Comparison of ENCODE assay signal across 12 cellular contexts in the genomic region with DNA sequence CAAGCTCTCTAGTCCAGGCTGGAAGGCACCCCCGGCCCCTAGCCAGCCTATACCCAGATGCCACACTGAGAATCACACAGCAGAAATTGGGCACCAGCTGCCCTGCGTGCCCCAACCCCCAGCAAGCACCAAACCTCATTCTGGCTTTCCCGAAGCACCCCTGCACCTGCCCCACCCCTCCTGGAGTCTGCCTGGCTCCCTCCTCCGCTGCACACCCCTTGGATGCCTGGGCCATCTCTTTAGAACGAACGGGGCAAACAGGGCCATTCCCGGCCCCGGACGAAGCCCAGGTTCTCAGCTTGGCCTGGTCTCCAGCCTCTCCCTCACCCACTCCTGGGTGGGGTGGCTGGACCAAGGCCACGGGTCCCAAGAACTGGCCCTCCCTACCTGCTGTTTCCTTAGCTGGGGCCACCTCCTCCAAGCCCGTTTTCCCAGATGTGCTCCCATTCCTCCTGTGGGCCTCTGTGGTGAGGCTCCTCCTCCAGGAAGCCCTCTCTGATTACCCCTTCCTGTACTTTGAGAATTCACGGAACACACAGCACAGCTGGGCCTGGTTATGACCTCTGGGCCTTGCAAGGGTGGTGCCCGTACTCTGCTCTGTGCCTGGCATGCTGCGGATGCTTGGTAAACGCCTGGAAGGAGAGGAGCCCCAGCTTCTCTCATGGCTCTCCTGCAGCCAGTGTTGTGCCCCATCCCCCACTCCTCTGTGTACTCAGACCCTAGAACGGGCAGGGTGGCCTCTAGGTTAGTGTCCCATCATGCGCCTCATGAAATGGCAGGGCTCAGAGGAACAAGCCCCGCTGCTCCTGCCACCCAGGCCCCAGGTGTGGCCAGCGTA. TPM values are rescaled to one million over a fixed set of nuclear protein-coding genes. Genes with fewer than 3 reads are reported as not detected.
DNase-seq lines count a peak whose midpoint lies in the region; ATAC-seq and TF ChIP-seq lines count a peak whose summit lies in the region.
"Had no signal": no experiment of that assay in that cellular context is flagged by ENCODE, and none has a peak within 500 bp of the region (broad histone marks: within the 10 kb centered on the region; RNA-seq: fewer than 3 reads in every experiment).

No MANE protein-coding gene starts in this region.

- no peak for ATAC-seq in Right ventricle myocardium inferior
- no peak for ATAC-seq in heart right ventricle
- no peak for ATAC-seq in HG02642 (IDR thresholded peaks at IDR 0.05; ENCODE audit: poor library complexity, unreplicated experiment)
- ATAC-seq: activated naive CD8-positive, alpha-beta T cell treated with anti-CD3 and anti-CD28 coated beads, Interleukin-2, amount 50 U/mL, for 24 hours had no signal

- TF ChIP-seq CTCF in heart right ventricle (IDR thresholded peaks at IDR 0.05): no peak
- TF ChIP-seq CTCF in vagina (IDR thresholded peaks at IDR 0.05): no peak

- H4K91ac ChIP-seq in neuronal stem cell (ENCODE audit: low read depth, low read length, poor library complexity): no peak overlapping the region

- no peak overlapping the region for H3K9ac ChIP-seq in neuronal stem cell (ENCODE audit: low read depth, low read length, poor library complexity)

- H3K27me3 ChIP-seq in heart right ventricle (no peaks in the 10 kb centered on the region), neuronal stem cell (ENCODE audit: control insufficient read depth in 3 of 3, insufficient read depth in 3 of 3, low read depth in 1 of 3, low read length in 3 of 3) (no peaks in the 10 kb centered on the region), vagina (no peaks in the 10 kb centered on the region)

- peak overlapping the region; percentile 41 for H2BK12ac ChIP-seq in neuronal stem cell (ENCODE audit: low read length)

- POLR2A ChIA-PET in HEK293T (lab: Yijun Ruan, JAX): no interaction called here

- H4K8ac ChIP-seq in neuronal stem cell (ENCODE audit: low read depth, low read length): no peak overlapping the region

- H3K9me3 ChIP-seq in heart right ventricle (no peaks in the 10 kb centered on the region), neuronal stem cell (replicated peaks in 1 of 2; ENCODE audit: control insufficient read depth in 2 of 2, insufficient read depth in 1 of 2, low read depth in 1 of 2, low read length in 2 of 2) (no peaks in the 10 kb centered on the region), vagina (no peaks in the 10 kb centered on the region)

- no peak overlapping the region for H3K4me3 ChIP-seq in heart right ventricle
- no peak overlapping the region for H3K4me3 ChIP-seq in neuronal stem cell (ENCODE audit: low read length in 2 of 2)
- H3K4me3 ChIP-seq in vagina: no peak overlapping the region

- no peak overlapping the region for H2BK5ac ChIP-seq in neuronal stem cell (ENCODE audit: low read length)

- peak overlapping the region; percentile 81 for H2AK5ac ChIP-seq in neuronal stem cell (ENCODE audit: low read depth, low read length)

- 70 to 83% methylated on average over 19 of the region's 19 CpGs for WGBS in heart right ventricle, 2 donors
- no CpG with 5 or more reads among the region's 19 CpGs for WGBS in neuronal stem cell (ENCODE audit: extremely low coverage in 2 of 2, insufficient read length in 2 of 2, insufficient replicate concordance in 1 of 2), 2 donors

- H3K27ac ChIP-seq in heart right ventricle (peak overlapping the region in 5 of 10 donors; percentile 1 to 57 (median 28)), neuronal stem cell (replicated peaks; ENCODE audit: low read length) (no peak overlapping the region), vagina (peak overlapping the region; percentile 30)

- DNase-seq in Right ventricle myocardium inferior (ENCODE audit: missing footprints) (peak; percentile 59), heart right ventricle (no peak), fibroblast of gingiva (ENCODE audit: low read depth) (peak; percentile 54), neuronal stem cell (ENCODE audit: low spot score) (no peak), vagina (ENCODE audit: extremely low spot score in 2 of 2) (no peak), HEK293T (ENCODE audit: extremely low spot score) (no peak), NCI-H2081 treated with DMSO at 0.1 percent for 48 hours (lab: John Stamatoyannopoulos, UW) (no peak)
- DNase-seq: ACHN; activated CD4-positive, CD25-positive, alpha-beta regulatory T cell; activated naive CD8-positive, alpha-beta T cell treated with anti-CD3 and anti-CD28 coated beads, Interleukin-2, amount 50 U/mL, for 24 hours; stimulated activated CD4-positive, alpha-beta T cell treated with anti-CD3 and anti-CD28 coated beads, Interleukin-4, amount 100 ng/mL, for 1 hour had no signal

- H3K4ac ChIP-seq in neuronal stem cell (ENCODE audit: low read length): no peak overlapping the region

- H3K79me1 ChIP-seq in neuronal stem cell (ENCODE audit: low read depth, low read length): peaks cover 18% of the 10 kb centered on the region

- H3K18ac ChIP-seq in neuronal stem cell (ENCODE audit: low read length): no peak overlapping the region

- H2BK15ac ChIP-seq in neuronal stem cell (ENCODE audit: low read length): no peak overlapping the region

- H2AFZ ChIP-seq in neuronal stem cell (ENCODE audit: low read length): no peak overlapping the region

- intact Hi-C loops in Right ventricle myocardium inferior (cut with DNase I) (no loop called here), heart right ventricle (cut with DNase I) (loop anchor here in 2 of 10 donors (5.0 to 10.0 kb wide), 2 partner anchors 93 to 960 kb away; a partner anchor contains a TSS), vagina (cut with DNase I) (no loop called here)

- H3K4me2 ChIP-seq in neuronal stem cell (ENCODE audit: insufficient read depth, low read length, poor library complexity, severe bottlenecking): no peak overlapping the region

- CTCF ChIA-PET in HEK293T (lab: Yijun Ruan, JAX): no interaction called here

- peak overlapping the region; percentile 56 for H3K14ac ChIP-seq in neuronal stem cell (ENCODE audit: low read length)

- H3K36me3 ChIP-seq in heart right ventricle (peaks cover 0 to 3% (median 0%) of the 10 kb centered on the region in 9 donors), neuronal stem cell (replicated peaks in 1 of 2; ENCODE audit: control insufficient read depth in 2 of 2, insufficient read depth in 2 of 2, low read length in 2 of 2) (peaks cover 0 to 4% of the 10 kb centered on the region in 2 donors), vagina (no peaks in the 10 kb centered on the region)

- no peak for TF ChIP-seq POLR2A in vagina (IDR thresholded peaks at IDR 0.05)

- H2BK120ac ChIP-seq in neuronal stem cell (ENCODE audit: low read depth, low read length): no peak overlapping the region

- peak overlapping the region; percentile 65 for H3K23ac ChIP-seq in neuronal stem cell (ENCODE audit: low read depth, low read length, poor library complexity)

- peaks cover 18 to 85% (median 71%) of the 10 kb centered on the region in 9 donors for H3K4me1 ChIP-seq in heart right ventricle
- peaks cover 7 to 19% of the 10 kb centered on the region in 2 donors for H3K4me1 ChIP-seq in neuronal stem cell (ENCODE audit: control insufficient read depth in 2 of 2, insufficient read depth in 1 of 2, low read depth in 1 of 2, low read length in 2 of 2)
- peaks cover 68% of the 10 kb centered on the region for H3K4me1 ChIP-seq in vagina

TF ChIP-seq in HEK293T, 16 proteins besides CTCF, POLR2A, EP300 and RAD21:
- no peak for TF ChIP-seq FOXK2 (IDR thresholded peaks at IDR 0.05)
- TF ChIP-seq BHLHE40 (IDR thresholded peaks at IDR 0.05; ENCODE audit: borderline replicate concordance): no peak
- no peak for TF ChIP-seq TARDBP (IDR thresholded peaks at IDR 0.05)
- no peak for TF ChIP-seq ARNT (IDR thresholded peaks at IDR 0.05)
- no peak for TF ChIP-seq FOXM1 (IDR thresholded peaks at IDR 0.05; ENCODE audit: borderline replicate concordance)
- no peak for TF ChIP-seq CTBP1 (IDR thresholded peaks at IDR 0.05; ENCODE audit: borderline replicate concordance)
- TF ChIP-seq L3MBTL2 (conservative IDR thresholded peaks at IDR 0.05): no peak
- no peak for TF ChIP-seq ELF4 (IDR thresholded peaks at IDR 0.05)
- no peak for TF ChIP-seq SP1 (IDR thresholded peaks at IDR 0.05)
- TF ChIP-seq SUZ12 (IDR thresholded peaks at IDR 0.05): no peak
- no peak for TF ChIP-seq ZNF384 (IDR thresholded peaks at IDR 0.05)

RNA-seq across cellular contexts. Expression of a gene that starts 21.4 kb away (rescaled TPM):
- total RNA-seq in Right ventricle myocardium inferior (17.5 TPM), heart right ventricle (10 to 100 TPM; 10.4 to 19.4 (median 13.4) TPM), vagina (20.9 TPM)
- 10 to 100 TPM; 15.0 to 22.2 TPM for polyA plus RNA-seq in heart right ventricle
- polyA plus RNA-seq in neuronal stem cell (2013, experiment 1 of 2): 23.4 TPM
- 23.1 TPM for polyA plus RNA-seq in neuronal stem cell (2013, experiment 2 of 2)

Comparison
In these comparisons a context has a peak if more than half of its experiments do, and no peak if none do; other contexts are left out.
1. DNase-seq: peak in Right ventricle myocardium inferior (single experiment) and fibroblast of gingiva (single experiment); none in heart right ventricle (0 of 2), neuronal stem cell (single experiment), vagina (0 of 2), HEK293T (single experiment) and NCI-H2081 treated with DMSO at 0.1 percent for 48 hours (single experiment).